In genomic region chr6:13873288-13874190, GRCh38 we compare ENCODE assay signal across 1 cellular context.
TF ChIP-seq lines count a peak whose summit lies in the region.

No MANE protein-coding gene starts in this region.

TF ChIP-seq in HepG2, 621 proteins besides CTCF, POLR2A, EP300 and RAD21 (continued from another document and continues in another):
- TF ChIP-seq, protein P1, sequence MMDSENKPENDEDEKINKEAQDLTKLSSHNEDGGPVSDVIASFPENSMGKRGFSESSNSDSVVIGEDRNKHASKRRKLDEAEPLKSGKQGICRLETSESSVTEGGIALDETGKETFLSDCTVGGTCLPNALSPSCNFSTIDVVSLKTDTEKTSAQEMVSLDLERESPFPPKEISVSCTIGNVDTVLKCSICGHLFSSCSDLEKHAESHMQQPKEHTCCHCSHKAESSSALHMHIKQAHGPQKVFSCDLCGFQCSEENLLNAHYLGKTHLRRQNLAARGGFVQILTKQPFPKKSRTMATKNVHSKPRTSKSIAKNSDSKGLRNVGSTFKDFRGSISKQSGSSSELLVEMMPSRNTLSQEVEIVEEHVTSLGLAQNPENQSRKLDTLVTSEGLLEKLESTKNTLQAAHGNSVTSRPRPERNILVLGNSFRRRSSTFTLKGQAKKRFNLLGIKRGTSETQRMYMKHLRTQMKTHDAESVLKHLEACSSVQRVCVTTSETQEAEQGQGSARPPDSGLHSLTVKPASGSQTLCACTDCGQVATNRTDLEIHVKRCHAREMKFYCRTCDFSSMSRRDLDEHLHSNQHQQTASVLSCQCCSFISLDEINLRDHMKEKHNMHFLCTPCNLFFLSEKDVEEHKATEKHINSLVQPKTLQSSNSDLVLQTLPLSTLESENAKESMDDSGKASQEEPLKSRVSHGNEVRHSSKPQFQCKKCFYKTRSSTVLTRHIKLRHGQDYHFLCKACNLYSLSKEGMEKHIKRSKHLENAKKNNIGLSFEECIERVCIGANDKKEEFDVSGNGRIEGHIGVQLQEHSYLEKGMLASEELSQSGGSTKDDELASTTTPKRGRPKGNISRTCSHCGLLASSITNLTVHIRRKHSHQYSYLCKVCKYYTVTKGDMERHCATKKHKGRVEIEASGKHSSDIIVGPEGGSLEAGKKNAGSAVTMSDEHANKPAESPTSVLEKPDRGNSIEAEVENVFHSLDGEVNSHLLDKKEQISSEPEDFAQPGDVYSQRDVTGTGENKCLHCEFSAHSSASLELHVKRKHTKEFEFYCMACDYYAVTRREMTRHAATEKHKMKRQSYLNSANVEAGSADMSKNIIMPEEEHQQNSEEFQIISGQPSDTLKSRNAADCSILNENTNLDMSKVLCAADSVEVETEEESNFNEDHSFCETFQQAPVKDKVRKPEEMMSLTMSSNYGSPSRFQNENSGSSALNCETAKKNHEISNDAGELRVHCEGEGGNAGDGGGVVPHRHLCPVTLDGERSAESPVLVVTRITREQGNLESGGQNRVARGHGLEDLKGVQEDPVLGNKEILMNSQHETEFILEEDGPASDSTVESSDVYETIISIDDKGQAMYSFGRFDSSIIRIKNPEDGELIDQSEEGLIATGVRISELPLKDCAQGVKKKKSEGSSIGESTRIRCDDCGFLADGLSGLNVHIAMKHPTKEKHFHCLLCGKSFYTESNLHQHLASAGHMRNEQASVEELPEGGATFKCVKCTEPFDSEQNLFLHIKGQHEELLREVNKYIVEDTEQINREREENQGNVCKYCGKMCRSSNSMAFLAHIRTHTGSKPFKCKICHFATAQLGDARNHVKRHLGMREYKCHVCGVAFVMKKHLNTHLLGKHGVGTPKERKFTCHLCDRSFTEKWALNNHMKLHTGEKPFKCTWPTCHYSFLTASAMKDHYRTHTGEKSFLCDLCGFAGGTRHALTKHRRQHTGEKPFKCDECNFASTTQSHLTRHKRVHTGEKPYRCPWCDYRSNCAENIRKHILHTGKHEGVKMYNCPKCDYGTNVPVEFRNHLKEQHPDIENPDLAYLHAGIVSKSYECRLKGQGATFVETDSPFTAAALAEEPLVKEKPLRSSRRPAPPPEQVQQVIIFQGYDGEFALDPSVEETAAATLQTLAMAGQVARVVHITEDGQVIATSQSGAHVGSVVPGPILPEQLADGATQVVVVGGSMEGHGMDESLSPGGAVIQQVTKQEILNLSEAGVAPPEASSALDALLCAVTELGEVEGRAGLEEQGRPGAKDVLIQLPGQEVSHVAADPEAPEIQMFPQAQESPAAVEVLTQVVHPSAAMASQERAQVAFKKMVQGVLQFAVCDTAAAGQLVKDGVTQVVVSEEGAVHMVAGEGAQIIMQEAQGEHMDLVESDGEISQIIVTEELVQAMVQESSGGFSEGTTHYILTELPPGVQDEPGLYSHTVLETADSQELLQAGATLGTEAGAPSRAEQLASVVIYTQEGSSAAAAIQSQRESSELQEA (CRISPR knock-in tag; IDR thresholded peaks at IDR 0.05; ENCODE audit: not compliant biosample characterization), result peak; percentile 98
- TF ChIP-seq, protein P2, sequence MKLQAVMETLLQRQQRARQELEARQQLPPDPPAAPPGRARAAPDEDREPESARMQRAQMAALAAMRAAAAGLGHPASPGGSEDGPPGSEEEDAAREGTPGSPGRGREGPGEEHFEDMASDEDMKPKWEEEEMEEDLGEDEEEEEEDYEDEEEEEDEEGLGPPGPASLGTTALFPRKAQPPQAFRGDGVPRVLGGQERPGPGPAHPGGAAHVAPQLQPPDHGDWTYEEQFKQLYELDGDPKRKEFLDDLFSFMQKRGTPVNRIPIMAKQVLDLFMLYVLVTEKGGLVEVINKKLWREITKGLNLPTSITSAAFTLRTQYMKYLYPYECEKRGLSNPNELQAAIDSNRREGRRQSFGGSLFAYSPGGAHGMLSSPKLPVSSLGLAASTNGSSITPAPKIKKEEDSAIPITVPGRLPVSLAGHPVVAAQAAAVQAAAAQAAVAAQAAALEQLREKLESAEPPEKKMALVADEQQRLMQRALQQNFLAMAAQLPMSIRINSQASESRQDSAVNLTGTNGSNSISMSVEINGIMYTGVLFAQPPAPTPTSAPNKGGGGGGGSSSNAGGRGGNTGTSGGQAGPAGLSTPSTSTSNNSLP (IDR thresholded peaks at IDR 0.05; ENCODE audit: low read depth, low read length), result no peak
- TF ChIP-seq ZNF331 (CRISPR knock-in tag; IDR thresholded peaks at IDR 0.05) (peak; percentile 91), RBM39 (IDR thresholded peaks at IDR 0.05; ENCODE audit: low read depth, low read length, poor library complexity, severe bottlenecking) (peak; percentile 96), KMT2B (CRISPR knock-in tag; IDR thresholded peaks at IDR 0.05) (peak; percentile 83; the same call in 1 of the 2 replicates), RFXANK (CRISPR knock-in tag; IDR thresholded peaks at IDR 0.05) (0 out of 2 replicates have a peak, but pooled peaks have one; percentile 36), KDM2A (CRISPR knock-in tag; IDR thresholded peaks at IDR 0.05; ENCODE audit: borderline replicate concordance, low read depth) (peak; percentile 96), BRCA1 (CRISPR knock-in tag; IDR thresholded peaks at IDR 0.05) (0 out of 2 replicates have a peak, but pooled peaks have one; percentile 79), CBX2 (IDR thresholded peaks at IDR 0.05; ENCODE audit: low read depth, low read length) (no peak), CBX2 (CRISPR knock-in tag; IDR thresholded peaks at IDR 0.05; ENCODE audit: low read depth) (peak; percentile 96; the same call in 1 of the 2 replicates), ZNF160 (CRISPR knock-in tag; IDR thresholded peaks at IDR 0.05) (peak; percentile 87; the same call in 1 of the 2 replicates), MTA3 (CRISPR knock-in tag; IDR thresholded peaks at IDR 0.05) (no peak), NAIF1 (CRISPR knock-in tag; IDR thresholded peaks at IDR 0.05; ENCODE audit: borderline replicate concordance) (0 out of 2 replicates have a peak, but pooled peaks have one; percentile 50), ZSCAN20 (CRISPR knock-in tag; IDR thresholded peaks at IDR 0.05; ENCODE audit: borderline replicate concordance) (no peak), GATAD1 (CRISPR knock-in tag; IDR thresholded peaks at IDR 0.05) (peak; percentile 68; the same call in 1 of the 2 replicates), HNF4A (CRISPR knock-in tag; IDR thresholded peaks at IDR 0.05) (peak; percentile 22; the same call in 1 of the 2 replicates), ZNF343 (CRISPR knock-in tag; IDR thresholded peaks at IDR 0.05) (peak; percentile 88; the same call in 1 of the 2 replicates), NFIC (IDR thresholded peaks at IDR 0.05; ENCODE audit: low read length) (no peak), DDIT3 (CRISPR knock-in tag; IDR thresholded peaks at IDR 0.05) (no peak), WIZ (CRISPR knock-in tag; IDR thresholded peaks at IDR 0.05) (no peak), NFIB (CRISPR knock-in tag; IDR thresholded peaks at IDR 0.05; ENCODE audit: borderline replicate concordance) (peak; percentile 98), MATR3 (CRISPR knock-in tag; IDR thresholded peaks at IDR 0.05) (no peak), ZFP41 (CRISPR knock-in tag; IDR thresholded peaks at IDR 0.05; ENCODE audit: borderline replicate concordance) (peak; percentile 98), ZNF230 (CRISPR knock-in tag; IDR thresholded peaks at IDR 0.05) (peak; percentile 78), MAFG (CRISPR knock-in tag; IDR thresholded peaks at IDR 0.05) (no peak), ZBTB8A (CRISPR knock-in tag; IDR thresholded peaks at IDR 0.05; ENCODE audit: borderline replicate concordance, low read depth) (peak; percentile 79; the same call in 1 of the 2 replicates), ZNF510 (CRISPR knock-in tag; IDR thresholded peaks at IDR 0.05; ENCODE audit: low read depth) (peak; percentile 78; the same call in 1 of the 2 replicates), ZNF350 (CRISPR knock-in tag; IDR thresholded peaks at IDR 0.05; ENCODE audit: borderline replicate concordance, low read depth) (peak; percentile 88), NFE2L1 (CRISPR knock-in tag; IDR thresholded peaks at IDR 0.05; ENCODE audit: borderline replicate concordance) (peak; percentile 92; the same call in 1 of the 2 replicates), CEBPG (CRISPR knock-in tag; IDR thresholded peaks at IDR 0.05) (peak; percentile 53), ZNF768 (CRISPR knock-in tag; IDR thresholded peaks at IDR 0.05) (peak; percentile 88), ATM (IDR thresholded peaks at IDR 0.05; ENCODE audit: borderline replicate concordance) (no peak), RXRB (CRISPR knock-in tag; IDR thresholded peaks at IDR 0.05; ENCODE audit: borderline replicate concordance) (peak; percentile 64), HOXD1 (CRISPR knock-in tag; IDR thresholded peaks at IDR 0.05) (peak; percentile 77; the same call in 1 of the 2 replicates), ZNF446 (CRISPR knock-in tag; IDR thresholded peaks at IDR 0.05) (peak; percentile 90; the same call in 1 of the 2 replicates), ZKSCAN1 (IDR thresholded peaks at IDR 0.05; ENCODE audit: low read length) (no peak), ZNF354B (CRISPR knock-in tag; IDR thresholded peaks at IDR 0.05) (peak; percentile 94), HINFP (CRISPR knock-in tag; IDR thresholded peaks at IDR 0.05; ENCODE audit: low read depth) (peak; percentile 92), MYC (CRISPR knock-in tag; IDR thresholded peaks at IDR 0.05; ENCODE audit: borderline replicate concordance) (peak; percentile 94), SKI (IDR thresholded peaks at IDR 0.05; ENCODE audit: partially characterized antibody) (no peak), ZNF703 (CRISPR knock-in tag; IDR thresholded peaks at IDR 0.05; ENCODE audit: borderline replicate concordance) (peak; percentile 73; the same call in 1 of the 2 replicates), ZNF878 (CRISPR knock-in tag; IDR thresholded peaks at IDR 0.05) (peak; percentile 96), ZNF24 (IDR thresholded peaks at IDR 0.05) (no peak)
- TF ChIP-seq, protein P3, sequence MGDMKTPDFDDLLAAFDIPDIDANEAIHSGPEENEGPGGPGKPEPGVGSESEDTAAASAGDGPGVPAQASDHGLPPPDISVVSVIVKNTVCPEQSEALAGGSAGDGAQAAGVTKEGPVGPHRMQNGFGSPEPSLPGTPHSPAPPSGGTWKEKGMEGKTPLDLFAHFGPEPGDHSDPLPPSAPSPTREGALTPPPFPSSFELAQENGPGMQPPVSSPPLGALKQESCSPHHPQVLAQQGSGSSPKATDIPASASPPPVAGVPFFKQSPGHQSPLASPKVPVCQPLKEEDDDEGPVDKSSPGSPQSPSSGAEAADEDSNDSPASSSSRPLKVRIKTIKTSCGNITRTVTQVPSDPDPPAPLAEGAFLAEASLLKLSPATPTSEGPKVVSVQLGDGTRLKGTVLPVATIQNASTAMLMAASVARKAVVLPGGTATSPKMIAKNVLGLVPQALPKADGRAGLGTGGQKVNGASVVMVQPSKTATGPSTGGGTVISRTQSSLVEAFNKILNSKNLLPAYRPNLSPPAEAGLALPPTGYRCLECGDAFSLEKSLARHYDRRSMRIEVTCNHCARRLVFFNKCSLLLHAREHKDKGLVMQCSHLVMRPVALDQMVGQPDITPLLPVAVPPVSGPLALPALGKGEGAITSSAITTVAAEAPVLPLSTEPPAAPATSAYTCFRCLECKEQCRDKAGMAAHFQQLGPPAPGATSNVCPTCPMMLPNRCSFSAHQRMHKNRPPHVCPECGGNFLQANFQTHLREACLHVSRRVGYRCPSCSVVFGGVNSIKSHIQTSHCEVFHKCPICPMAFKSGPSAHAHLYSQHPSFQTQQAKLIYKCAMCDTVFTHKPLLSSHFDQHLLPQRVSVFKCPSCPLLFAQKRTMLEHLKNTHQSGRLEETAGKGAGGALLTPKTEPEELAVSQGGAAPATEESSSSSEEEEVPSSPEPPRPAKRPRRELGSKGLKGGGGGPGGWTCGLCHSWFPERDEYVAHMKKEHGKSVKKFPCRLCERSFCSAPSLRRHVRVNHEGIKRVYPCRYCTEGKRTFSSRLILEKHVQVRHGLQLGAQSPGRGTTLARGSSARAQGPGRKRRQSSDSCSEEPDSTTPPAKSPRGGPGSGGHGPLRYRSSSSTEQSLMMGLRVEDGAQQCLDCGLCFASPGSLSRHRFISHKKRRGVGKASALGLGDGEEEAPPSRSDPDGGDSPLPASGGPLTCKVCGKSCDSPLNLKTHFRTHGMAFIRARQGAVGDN (CRISPR knock-in tag; IDR thresholded peaks at IDR 0.05), result peak; percentile 99
- TF ChIP-seq, protein P4, sequence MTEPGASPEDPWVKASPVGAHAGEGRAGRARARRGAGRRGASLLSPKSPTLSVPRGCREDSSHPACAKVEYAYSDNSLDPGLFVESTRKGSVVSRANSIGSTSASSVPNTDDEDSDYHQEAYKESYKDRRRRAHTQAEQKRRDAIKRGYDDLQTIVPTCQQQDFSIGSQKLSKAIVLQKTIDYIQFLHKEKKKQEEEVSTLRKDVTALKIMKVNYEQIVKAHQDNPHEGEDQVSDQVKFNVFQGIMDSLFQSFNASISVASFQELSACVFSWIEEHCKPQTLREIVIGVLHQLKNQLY (CRISPR knock-in tag; IDR thresholded peaks at IDR 0.05), result 0 out of 2 replicates have a peak, but pooled peaks have one; percentile 63
- TF ChIP-seq, protein P5, sequence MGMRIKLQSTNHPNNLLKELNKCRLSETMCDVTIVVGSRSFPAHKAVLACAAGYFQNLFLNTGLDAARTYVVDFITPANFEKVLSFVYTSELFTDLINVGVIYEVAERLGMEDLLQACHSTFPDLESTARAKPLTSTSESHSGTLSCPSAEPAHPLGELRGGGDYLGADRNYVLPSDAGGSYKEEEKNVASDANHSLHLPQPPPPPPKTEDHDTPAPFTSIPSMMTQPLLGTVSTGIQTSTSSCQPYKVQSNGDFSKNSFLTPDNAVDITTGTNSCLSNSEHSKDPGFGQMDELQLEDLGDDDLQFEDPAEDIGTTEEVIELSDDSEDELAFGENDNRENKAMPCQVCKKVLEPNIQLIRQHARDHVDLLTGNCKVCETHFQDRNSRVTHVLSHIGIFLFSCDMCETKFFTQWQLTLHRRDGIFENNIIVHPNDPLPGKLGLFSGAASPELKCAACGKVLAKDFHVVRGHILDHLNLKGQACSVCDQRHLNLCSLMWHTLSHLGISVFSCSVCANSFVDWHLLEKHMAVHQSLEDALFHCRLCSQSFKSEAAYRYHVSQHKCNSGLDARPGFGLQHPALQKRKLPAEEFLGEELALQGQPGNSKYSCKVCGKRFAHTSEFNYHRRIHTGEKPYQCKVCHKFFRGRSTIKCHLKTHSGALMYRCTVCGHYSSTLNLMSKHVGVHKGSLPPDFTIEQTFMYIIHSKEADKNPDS (CRISPR knock-in tag; IDR thresholded peaks at IDR 0.05), result peak; percentile 46; the same call in 1 of the 2 replicates
